ENCODE assay signal across 8 cellular contexts in the genomic region with DNA sequence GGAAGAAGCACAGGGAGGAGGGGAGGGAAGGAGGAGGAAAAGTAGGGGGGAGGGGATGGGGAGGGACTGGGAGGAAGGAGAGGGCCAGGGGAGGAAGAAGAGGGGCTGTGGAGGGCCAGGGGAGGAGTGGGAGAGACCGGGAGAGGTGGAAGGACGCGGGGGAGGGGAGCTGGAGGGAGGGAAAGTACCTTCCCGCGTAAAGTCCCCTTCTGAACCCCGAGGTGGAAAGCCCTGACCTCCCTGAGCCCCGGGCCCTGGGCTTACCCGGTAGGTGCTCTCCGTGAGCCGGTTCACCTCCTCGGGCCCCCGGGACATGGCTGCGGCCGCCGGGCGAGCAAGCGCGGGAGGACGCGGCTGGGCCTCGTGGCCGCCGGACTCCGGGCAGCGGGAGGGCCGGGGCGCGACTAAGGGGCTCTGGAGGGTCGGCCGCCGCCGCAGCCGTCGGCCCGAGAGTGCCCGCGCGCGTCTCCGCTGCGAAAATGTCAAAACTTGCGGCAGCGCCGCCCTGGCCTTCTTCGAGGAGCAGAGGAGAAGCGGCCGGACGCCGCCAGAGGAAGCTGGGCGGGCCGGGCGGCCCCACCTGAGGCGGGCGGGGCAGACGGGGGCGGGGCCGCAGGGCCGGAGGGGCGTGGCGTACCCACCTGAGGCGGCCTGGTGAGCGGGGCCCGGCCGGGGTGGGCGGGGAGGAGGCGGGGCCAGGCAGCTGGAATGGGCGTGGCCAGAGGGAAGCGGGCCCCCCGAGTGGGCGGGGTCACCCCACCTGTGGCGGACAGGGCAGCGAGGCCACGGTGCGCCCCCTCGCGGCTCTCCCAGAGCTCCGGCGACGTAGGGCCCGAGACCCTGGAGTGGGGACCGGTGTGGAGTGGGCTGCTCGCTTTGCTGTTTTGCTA. TPM values are rescaled to one million over a fixed set of nuclear protein-coding genes. Genes with fewer than 3 reads are reported as not detected.
DNase-seq lines count a peak whose midpoint lies in the region; ATAC-seq and TF ChIP-seq lines count a peak whose summit lies in the region.

A gene with protein sequence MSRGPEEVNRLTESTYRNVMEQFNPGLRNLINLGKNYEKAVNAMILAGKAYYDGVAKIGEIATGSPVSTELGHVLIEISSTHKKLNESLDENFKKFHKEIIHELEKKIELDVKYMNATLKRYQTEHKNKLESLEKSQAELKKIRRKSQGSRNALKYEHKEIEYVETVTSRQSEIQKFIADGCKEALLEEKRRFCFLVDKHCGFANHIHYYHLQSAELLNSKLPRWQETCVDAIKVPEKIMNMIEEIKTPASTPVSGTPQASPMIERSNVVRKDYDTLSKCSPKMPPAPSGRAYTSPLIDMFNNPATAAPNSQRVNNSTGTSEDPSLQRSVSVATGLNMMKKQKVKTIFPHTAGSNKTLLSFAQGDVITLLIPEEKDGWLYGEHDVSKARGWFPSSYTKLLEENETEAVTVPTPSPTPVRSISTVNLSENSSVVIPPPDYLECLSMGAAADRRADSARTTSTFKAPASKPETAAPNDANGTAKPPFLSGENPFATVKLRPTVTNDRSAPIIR (minus strand): TSS at position 553 of the 890 bp plus-strand sequence. CDS start 238 bp downstream, at position 315.

- H3K4me2 ChIP-seq in GM23248 (ENCODE audit: unreplicated experiment) = peak within 1 kb of the TSS; percentile 84
- H3K4me2 ChIP-seq in KMS-11 = peak within 1 kb of the TSS; percentile 47

- ATAC-seq in RWPE2 (ENCODE audit: low read depth) = peak; percentile 81

- TF ChIP-seq CTCF in KMS-11 (conservative IDR thresholded peaks at IDR 0.05; ENCODE audit: low read depth, low read length) (no peak), RWPE2 (IDR thresholded peaks at IDR 0.05; ENCODE audit: poor library complexity, severe bottlenecking) (peak; percentile 92), glutamatergic neuron (IDR thresholded peaks at IDR 0.05; ENCODE audit: partially characterized antibody, unreplicated experiment) (peak; percentile 67)

- peak within 1 kb of the TSS; percentile 67 for H3K4me3 ChIP-seq in GM23248
- H3K4me3 ChIP-seq in KMS-11 (IDR thresholded peaks at IDR 0.05; ENCODE audit: insufficient read depth, low read depth, low read length) = no peak within 1 kb of the TSS
- H3K4me3 ChIP-seq in RWPE2 (ENCODE audit: severe bottlenecking) = peak within 1 kb of the TSS; percentile 93
- peak within 1 kb of the TSS; percentile 52 for H3K4me3 ChIP-seq in urinary bladder (ENCODE audit: low read depth, low read length)

- no peak within 1 kb of the TSS for H3K27ac Mint-ChIP-seq in glutamatergic neuron (ENCODE audit: unreplicated experiment)

- H3K36me3 ChIP-seq in GM23248 (ENCODE audit: low read depth) (no peaks in the 10 kb centered on the region), KMS-11 (ENCODE audit: insufficient read depth) (no peaks in the 10 kb centered on the region), RWPE2 (ENCODE audit: low read depth) (peaks cover 11% of the 10 kb centered on the region), urinary bladder (ENCODE audit: insufficient read depth) (no peaks in the 10 kb centered on the region)

- H3K9ac ChIP-seq in GM23248 = peak within 1 kb of the TSS; percentile 58
- peak within 1 kb of the TSS; percentile 79 for H3K9ac ChIP-seq in KMS-11

- WGBS in GM23248 (ENCODE audit: low coverage in 1 of 2, low lambda C conversion rate in 2 of 2, missing lambda C conversion rate in 2 of 2), 2 experiments = 1% methylated on average over 22 to 68 of the region's 82 CpGs
- under 1% methylated on average over 82 of the region's 82 CpGs for WGBS in urinary bladder

- 0 out of 2 replicates have a peak, but pooled peaks cover 6% of the 10 kb centered on the region for H3K27me3 ChIP-seq in GM23248 (replicated peaks; ENCODE audit: insufficient read depth)
- H3K27me3 ChIP-seq in KMS-11 (ENCODE audit: insufficient read depth, low read depth) = no peaks in the 10 kb centered on the region
- H3K27me3 ChIP-seq in RWPE2 (ENCODE audit: insufficient read depth, poor library complexity, severe bottlenecking) = no peaks in the 10 kb centered on the region

- H2AFZ ChIP-seq in GM23248 = peak within 1 kb of the TSS; percentile 77
- H2AFZ ChIP-seq in KMS-11 (ENCODE audit: low read depth) = peak within 1 kb of the TSS; percentile 89

- no peaks in the 10 kb centered on the region for H3K9me3 ChIP-seq in GM23248 (ENCODE audit: low read depth)
- H3K9me3 ChIP-seq in RWPE2 (ENCODE audit: severe bottlenecking) = no peaks in the 10 kb centered on the region

- H4K20me1 ChIP-seq in GM23248 (ENCODE audit: insufficient read depth) = no peaks in the 10 kb centered on the region
- no peaks in the 10 kb centered on the region for H4K20me1 ChIP-seq in KMS-11 (ENCODE audit: insufficient read depth)

- in situ Hi-C loops in GM23248 (cut with MboI) = no loop called here

- H3K27me3 Mint-ChIP-seq in glutamatergic neuron (ENCODE audit: unreplicated experiment) = peaks cover 5% of the 10 kb centered on the region

- H3K27ac ChIP-seq in GM23248 = peak within 1 kb of the TSS; percentile 1; the same call in 1 of the 2 replicates
- peak within 1 kb of the TSS; percentile 66 for H3K27ac ChIP-seq in KMS-11
- peak within 1 kb of the TSS; percentile 94 for H3K27ac ChIP-seq in RWPE2 (ENCODE audit: poor library complexity, severe bottlenecking)
- H3K27ac ChIP-seq in urinary bladder (ENCODE audit: low read depth) = peak within 1 kb of the TSS; percentile 60

- no peaks in the 10 kb centered on the region for H3K36me3 Mint-ChIP-seq in glutamatergic neuron (ENCODE audit: unreplicated experiment)

- H3K9me3 Mint-ChIP-seq in glutamatergic neuron (ENCODE audit: unreplicated experiment) = peaks cover 4% of the 10 kb centered on the region

- H3K4me3 Mint-ChIP-seq in glutamatergic neuron (ENCODE audit: unreplicated experiment) = peak within 1 kb of the TSS; percentile 75

- H3K4me1 Mint-ChIP-seq in glutamatergic neuron (ENCODE audit: low read depth, unreplicated experiment) = no peaks in the 10 kb centered on the region

- DNase-seq in DMS79 (lab: John Stamatoyannopoulos, UW) = peak; percentile 61
- DNase-seq in GM23248 = peak; percentile 67
- DNase-seq in RWPE2 (ENCODE audit: low spot score) = peak; percentile 91
- peak; percentile 59 for DNase-seq in activated gamma-delta T cell treated with anti-CD3 and anti-CD28 coated beads, Interleukin-2, amount 50 U/mL, for 16 hours (ENCODE audit: low read depth)
- DNase-seq in glutamatergic neuron = peak; percentile 86
- DNase-seq in posterior vena cava (ENCODE audit: low spot score) = peak; percentile 86

- no peaks in the 10 kb centered on the region for H3K9me2 ChIP-seq in GM23248 (ENCODE audit: insufficient read depth)

- H3K4me1 ChIP-seq in GM23248 (ENCODE audit: insufficient read depth) (peaks cover 5% of the 10 kb centered on the region), KMS-11 (ENCODE audit: low read depth, poor library complexity, severe bottlenecking) (peaks cover 14% of the 10 kb centered on the region), RWPE2 (ENCODE audit: insufficient read depth, poor library complexity, severe bottlenecking) (peaks cover 7% of the 10 kb centered on the region), urinary bladder (ENCODE audit: insufficient read depth) (peaks cover 2% of the 10 kb centered on the region)

- H3F3A ChIP-seq in GM23248 (ENCODE audit: insufficient read depth) = peaks cover 17% of the 10 kb centered on the region; the same call in 1 of the 2 replicates

- H3K79me2 ChIP-seq in GM23248 (ENCODE audit: insufficient read depth) (no peaks in the 10 kb centered on the region), KMS-11 (ENCODE audit: insufficient read depth, low read depth) (peaks cover 11% of the 10 kb centered on the region; the same call in 1 of the 2 replicates)

- intact Hi-C loops in posterior vena cava (cut with DNase I) = no loop called here

RNA-seq across cellular contexts. Expression of the gene that starts here (rescaled TPM):
- total RNA-seq in GM23248 (2014; rRNA removed; shearing (Covaris generic)) = 4.2 and 5.9 TPM in 2 replicates
- polyA plus RNA-seq in GM23248 (2016; fragmentation: Nextera tagmentation; extraction: Ambion mirVana) = 7.4 and 7.7 TPM in 2 replicates
- total RNA-seq in glutamatergic neuron (ENCODE audit: unreplicated experiment) = 0.66 TPM
- 1 to 10 TPM; 1.5 to 1.6 TPM for total RNA-seq in posterior vena cava
- 4.9 TPM for total RNA-seq in urinary bladder
- polyA plus RNA-seq in urinary bladder = 3.7 TPM

Comparison
In these comparisons a context has a peak if more than half of its experiments do, and no peak if none do; other contexts are left out.
1. Peak in DNase-seq in glutamatergic neuron; RNA of the gene not detected or under 1 TPM.
2. H3K27ac ChIP-seq: peak in every context shown above with its lines; median percentile 94 in RWPE2; 66 in KMS-11; 60 in urinary bladder; 1 in GM23248.